In genomic region chr2:209388416-209389037, GRCh38 we compare ENCODE assay signal across 12 cellular contexts. TPM values are rescaled to one million over a fixed set of nuclear protein-coding genes. Genes with fewer than 3 reads are reported as not detected.
"Had no signal": no experiment of that assay in that cellular context is flagged by ENCODE, and none has a peak within 500 bp of the region (broad histone marks: within the 10 kb centered on the region; RNA-seq: fewer than 3 reads in every experiment).

No MANE protein-coding gene starts in this region.

- ATAC-seq: activated T-helper 17 cell treated with anti-CD3 and anti-CD28 coated beads, Interleukin-2, amount 50 U/mL, for 72 hours; T-helper 17 cell had no signal

- DNase-seq: activated B cell treated with CpG ODN at 0.5 μM for 24 hours; activated CD4-positive, alpha-beta T cell treated with anti-CD3 and anti-CD28 coated beads, Interleukin-2, amount 10 ng/mL, durations not matched to agents 7 days and 5 days; activated naive CD4-positive, alpha-beta T cell treated with anti-CD3 and anti-CD28 coated beads, Interleukin-2, amount 50 U/mL, for 16 hours; activated T-cell treated with anti-CD3 and anti-CD28 coated beads for 4 hours; brain microvascular endothelial cell; effector CD8-positive, alpha-beta T cell; small intestine; T-helper 17 cell had no signal

- H3K27ac ChIP-seq: brain microvascular endothelial cell, neutrophil, right atrium auricular region had no signal

RNA-seq across cellular contexts. Expression of gene MAP2, which starts 35.3 kb away (rescaled TPM):
- total RNA-seq: activated CD8-positive, alpha-beta memory T cell treated with anti-CD3 and anti-CD28 coated beads for 36 hours had no signal
